7 cellular contexts compared by ENCODE assay signal in the genomic region with DNA sequence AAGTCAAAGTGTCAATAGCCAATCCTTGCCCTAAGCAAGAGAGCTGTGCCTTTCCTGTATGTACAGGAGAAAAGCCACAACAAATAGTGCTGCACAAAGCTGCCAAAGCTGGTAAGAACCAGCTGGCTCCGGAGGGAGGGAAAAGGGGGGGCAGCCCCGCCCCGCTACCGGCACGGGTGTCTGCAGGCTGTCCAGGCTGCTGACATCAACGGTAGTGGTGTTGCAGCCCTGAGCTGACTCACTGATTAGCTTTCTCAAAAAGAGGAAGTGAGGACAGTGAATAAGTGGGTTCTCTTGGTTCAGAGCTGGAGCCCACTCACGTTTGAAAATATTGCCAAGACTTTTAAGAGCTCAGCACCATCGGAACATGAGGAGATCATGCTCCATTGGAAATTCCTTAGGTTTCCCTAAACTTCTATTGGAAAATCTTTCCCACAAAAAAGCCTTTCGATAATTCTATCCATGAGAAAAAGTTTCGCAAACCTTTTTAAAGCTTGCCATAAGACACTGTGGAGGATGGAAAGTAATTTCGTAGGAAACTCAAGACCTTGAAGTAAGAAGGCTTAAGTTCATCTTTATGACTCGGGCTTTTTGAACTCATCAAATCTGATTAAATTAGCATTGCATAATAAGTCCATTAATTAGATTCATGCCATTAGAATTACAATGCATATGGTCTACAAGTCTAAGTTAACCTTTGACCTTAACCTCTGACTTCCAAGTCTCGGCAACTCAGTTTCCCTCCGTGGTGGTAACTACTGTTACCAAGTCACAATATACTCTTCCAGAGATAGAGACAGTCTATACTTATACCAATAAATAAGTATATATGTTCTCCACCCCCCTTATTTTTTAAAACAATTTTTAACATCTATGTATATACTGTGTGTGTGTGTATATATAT.
DNase-seq lines count a peak whose midpoint lies in the region; ATAC-seq and TF ChIP-seq lines count a peak whose summit lies in the region.

No MANE protein-coding gene starts in this region.

- CTCF ChIA-PET in MCF 10A (lab: Yijun Ruan, JAX), result interaction anchor here (0.5 to 2.4 kb wide), 19 partner anchors 55 to 471 kb away, joined by 3 to 52 read pairs (median 3); a partner anchor contains a TSS

- intact Hi-C loops in MCF 10A (cut with micrococcal nuclease), result loop anchor here (1.0 to 2.0 kb wide), 2 partner anchors 66 to 145 kb away; a partner anchor contains a TSS

- peak overlapping the region; percentile 77 for H3K27ac Mint-ChIP-seq in MCF 10A (ENCODE audit: low read depth, unreplicated experiment)

- peak; percentile 60 to 73 (median 65) for DNase-seq in NCI-H1417 (lab: John Stamatoyannopoulos, UW)
- peak; percentile 61 for DNase-seq in T1000 (lab: John Stamatoyannopoulos, UW)
- peak; percentile 94 for DNase-seq in MCF 10A (ENCODE audit: unreplicated experiment)
- DNase-seq in islet precursor cell, result peak; percentile 96
- peak; percentile 5 to 6 for DNase-seq in stimulated activated CD4-positive, alpha-beta T cell treated with anti-CD3 and anti-CD28 coated beads, Interleukin-1b, Interleukin-23, amount 100 ng/mL, for 4 hours (ENCODE audit: low read depth in 2 of 2)

- no peaks in the 10 kb centered on the region for H3K36me3 Mint-ChIP-seq in MCF 10A (ENCODE audit: insufficient read depth, unreplicated experiment)

- peak overlapping the region; percentile 65 for H3K4me3 Mint-ChIP-seq in MCF 10A (ENCODE audit: unreplicated experiment)

- no peak for TF ChIP-seq CTCF in MCF 10A (IDR thresholded peaks at IDR 0.05; ENCODE audit: unreplicated experiment)

- peak; percentile 90 for ATAC-seq in GM18517 (IDR thresholded peaks at IDR 0.05; ENCODE audit: unreplicated experiment)
- ATAC-seq in HG02840 (IDR thresholded peaks at IDR 0.05; ENCODE audit: low FRiP score, unreplicated experiment), result peak; percentile 97

- POLR2A ChIA-PET in MCF 10A (lab: Yijun Ruan, JAX), result interaction anchor here (0.6 to 2.5 kb wide), 21 partner anchors 8 to 206 kb away, joined by 3 to 43 read pairs (median 4); a partner anchor contains a TSS

- TSS peak; percentile 24 for BruUV-seq in MCF 10A (replicated peaks; lab: Mats Ljungman, UMichigan)

- H3K27me3 Mint-ChIP-seq in MCF 10A (ENCODE audit: insufficient read depth, unreplicated experiment), result no peaks in the 10 kb centered on the region

- H3K4me1 Mint-ChIP-seq in MCF 10A (ENCODE audit: insufficient read depth, unreplicated experiment), result peaks cover 36% of the 10 kb centered on the region

- no peaks in the 10 kb centered on the region for H3K9me3 Mint-ChIP-seq in MCF 10A (ENCODE audit: unreplicated experiment)

Comparison
In these comparisons a context has a peak if more than half of its experiments do, and no peak if none do; other contexts are left out.
1. Peak in every context shown above with its lines: DNase-seq and ATAC-seq.
2. DNase-seq: peak in every context shown above with its lines; median percentile 96 in islet precursor cell; 94 in MCF 10A; 65 in NCI-H1417; 61 in T1000; 6 in stimulated activated CD4-positive, alpha-beta T cell treated with anti-CD3 and anti-CD28 coated beads, Interleukin-1b, Interleukin-23, amount 100 ng/mL, for 4 hours.